ENCODE assay signal across 14 cellular contexts in genomic region chr18:11963991-11964484, GRCh38. TPM values are rescaled to one million over a fixed set of nuclear protein-coding genes. Genes with fewer than 3 reads are reported as not detected.
DNase-seq lines count a peak whose midpoint lies in the region; ATAC-seq, FAIRE-seq and TF ChIP-seq lines count a peak whose summit lies in the region.
"Had no signal": no experiment of that assay in that cellular context is flagged by ENCODE, and none has a peak within 500 bp of the region (broad histone marks: within the 10 kb centered on the region; RNA-seq: fewer than 3 reads in every experiment).

No MANE protein-coding gene starts in this region.

- CTCF ChIA-PET in IMR-90 (lab: Yijun Ruan, JAX): interaction anchor here (0.6 to 1.1 kb wide), 2 partner anchors 10 to 15 kb away, joined by 3 to 4 read pairs; no protein-coding TSS in a partner anchor

- peak overlapping the region; percentile 79 to 81 for H4K8ac ChIP-seq in IMR-90 (ENCODE audit: low read depth in 2 of 2, low read length in 2 of 2)

- H3K36me3 ChIP-seq in IMR-90 (ENCODE audit: control insufficient read depth, insufficient read depth, low read length): no peaks in the 10 kb centered on the region
- H3K36me3 ChIP-seq in pancreas: no peaks in the 10 kb centered on the region
- H3K36me3 ChIP-seq: HAP-1 had no signal

- TF ChIP-seq CTCF in IMR-90 (conservative IDR thresholded peaks at IDR 0.05; ENCODE audit: low read depth, low read length) (peak; percentile 46), pancreas (IDR thresholded peaks at IDR 0.05) (no peak)

- H3K27me3 ChIP-seq in IMR-90 (ENCODE audit: control insufficient read depth, insufficient read depth, low read length) (no peaks in the 10 kb centered on the region), pancreas (no peaks in the 10 kb centered on the region)

- no peak for TF ChIP-seq POLR2A in IMR-90 (IDR thresholded peaks at IDR 0.05; ENCODE audit: low read depth, low read length)

- H2BK15ac ChIP-seq in IMR-90 (ENCODE audit: low read depth, low read length): peak overlapping the region; percentile 73; the same call in 2 of the 3 replicates

- H2BK20ac ChIP-seq in IMR-90 (ENCODE audit: low read depth, low read length): peak overlapping the region; percentile 92

- intact Hi-C loops in IMR-90 (cut with micrococcal nuclease): no loop called here
- intact Hi-C loops in pancreas (cut with DNase I): no loop called here

- peak overlapping the region; percentile 86 for H2BK5ac ChIP-seq in IMR-90 (ENCODE audit: low read depth, low read length, poor library complexity, severe bottlenecking)

- H4K20me1 ChIP-seq in IMR-90 (ENCODE audit: insufficient read depth, low read length): no peaks in the 10 kb centered on the region

- H3K9me3 ChIP-seq in IMR-90 (ENCODE audit: control insufficient read depth, insufficient read depth, low read length) (no peaks in the 10 kb centered on the region), pancreas (no peaks in the 10 kb centered on the region)
- H3K9me3 ChIP-seq: HAP-1 had no signal

- H3K9ac ChIP-seq in IMR-90 (ENCODE audit: low read depth, low read length): peak overlapping the region; percentile 49

- dilution Hi-C loops in IMR-90 (cut with HindIII; ENCODE audit: low sequenced_read_pairs, unreplicated experiment): no loop called here

- H4K5ac ChIP-seq in IMR-90 (ENCODE audit: low read depth, low read length): peak overlapping the region; percentile 85

- in situ Hi-C loops in IMR-90 (cut with MboI; ENCODE audit: low sequenced_read_pairs): no loop called here

- BruUV-seq in IMR-90 (replicated peaks; lab: Mats Ljungman, UMichigan): no TSS peak

- POLR2A ChIA-PET in IMR-90 (lab: Charles Lee; ENCODE audit: unreplicated experiment): no interaction called here

- H2AK5ac ChIP-seq in IMR-90 (ENCODE audit: low read depth, low read length): peak overlapping the region; percentile 86

- peak overlapping the region; percentile 53 for H3K4ac ChIP-seq in IMR-90 (ENCODE audit: low read depth, low read length)

- H3K4me2 ChIP-seq in IMR-90 (ENCODE audit: low read depth, low read length): 0 out of 2 replicates have a peak overlapping the region, but pooled peaks have one; percentile 16

- H3K18ac ChIP-seq in IMR-90 (ENCODE audit: low read depth, low read length): peak overlapping the region; percentile 81

- FAIRE-seq in pancreas (lab: Jason Lieb, UNC): peak; percentile 26

- DNase-seq in ELR (ENCODE audit: low read depth): peak; percentile 46
- peak; percentile 79 for DNase-seq in IMR-90
- DNase-seq in pancreas: no peak
- no peak for DNase-seq in OCI-M1 (lab: John Stamatoyannopoulos, UW)
- no peak for DNase-seq in MV-4-11 (lab: John Stamatoyannopoulos, UW)
- DNase-seq in superior temporal gyrus (ENCODE audit: extremely low spot score): no peak
- DNase-seq in effector CD8-positive, alpha-beta T cell (lab: John Stamatoyannopoulos, UW): no peak
- DNase-seq: DND-41; kidney glomerular epithelial cell; NCI-H1048; nucleus accumbens; stimulated activated CD4-positive, alpha-beta T cell treated with anti-CD3 and anti-CD28 coated beads, Interleukin-4, amount 100 ng/mL, for 1 hour had no signal

- peak; percentile 89 for ATAC-seq in IMR-90 (ENCODE audit: low read depth)
- peak; percentile 38 for ATAC-seq in esophagus mucosa
- no peak for ATAC-seq in pancreas

- peak overlapping the region; percentile 99 for H3K27ac ChIP-seq in IMR-90 (ENCODE audit: insufficient read depth, low read length)
- no peak overlapping the region for H3K27ac ChIP-seq in pancreas

- no peak overlapping the region; the same call in 1 of the 2 replicates for H3K23ac ChIP-seq in IMR-90 (ENCODE audit: low read depth, low read length)

- H3K4me3 ChIP-seq in IMR-90 (ENCODE audit: insufficient read depth, low read depth, low read length) (no peak overlapping the region), pancreas (no peak overlapping the region)
- H3K4me3 ChIP-seq: HAP-1 had no signal

- peak overlapping the region; percentile 64; the same call in 1 of the 2 replicates for H3K14ac ChIP-seq in IMR-90 (replicated peaks; ENCODE audit: low read depth, low read length)

- peak; percentile 47 for TF ChIP-seq RAD21 in IMR-90 (IDR thresholded peaks at IDR 0.05; ENCODE audit: low read length)

- peak overlapping the region; percentile 91 for H4K91ac ChIP-seq in IMR-90 (ENCODE audit: insufficient read depth, low read depth, low read length)

- peaks cover 11% of the 10 kb centered on the region for H3K4me1 ChIP-seq in IMR-90 (ENCODE audit: control insufficient read depth, insufficient read depth, low read length)
- H3K4me1 ChIP-seq in pancreas: no peaks in the 10 kb centered on the region

- peak overlapping the region; percentile 6 for H2AK9ac ChIP-seq in IMR-90 (replicated peaks; ENCODE audit: low read depth, low read length, poor library complexity)

- peak overlapping the region; percentile 9 for H2AFZ ChIP-seq in IMR-90 (replicated peaks; ENCODE audit: low read length, poor library complexity)

- H3K9me1 ChIP-seq in IMR-90 (ENCODE audit: insufficient read depth, low read length): no peaks in the 10 kb centered on the region

- H2BK120ac ChIP-seq in IMR-90 (ENCODE audit: low read depth, low read length): peak overlapping the region; percentile 91

- H3K79me1 ChIP-seq in IMR-90 (ENCODE audit: low read depth in 1 of 2, low read length in 2 of 2): no peaks in the 10 kb centered on the region

- peak overlapping the region; percentile 40 for H3K56ac ChIP-seq in IMR-90 (ENCODE audit: extremely low read depth, insufficient read depth, low read length)

- no CpG with 5 or more reads among the region's 3 CpGs for WGBS in IMR-90 (ENCODE audit: extremely low coverage in 2 of 2, insufficient read length in 1 of 2), 2 experiments
- WGBS in pancreas, 2 donors: 79 to 82% methylated on average over 3 of the region's 3 CpGs

TF ChIP-seq in IMR-90, 13 proteins besides CTCF, POLR2A, EP300 and RAD21:
- no peak for TF ChIP-seq RFX5 (IDR thresholded peaks at IDR 0.05; ENCODE audit: low read depth, low read length)
- no peak for TF ChIP-seq FOS (IDR thresholded peaks at IDR 0.05; ENCODE audit: low read depth, low read length)
- peak; percentile 37 for TF ChIP-seq SMC3 (IDR thresholded peaks at IDR 0.05; ENCODE audit: low read depth, low read length)
- no peak for TF ChIP-seq MXI1 (IDR thresholded peaks at IDR 0.05; ENCODE audit: borderline replicate concordance, low read depth, low read length)
- TF ChIP-seq CEBPB (IDR thresholded peaks at IDR 0.05; ENCODE audit: low read depth, low read length): peak; percentile 57
- no peak for TF ChIP-seq NFE2L2 (IDR thresholded peaks at IDR 0.05; ENCODE audit: low read depth, low read length)
- TF ChIP-seq, protein P1, sequence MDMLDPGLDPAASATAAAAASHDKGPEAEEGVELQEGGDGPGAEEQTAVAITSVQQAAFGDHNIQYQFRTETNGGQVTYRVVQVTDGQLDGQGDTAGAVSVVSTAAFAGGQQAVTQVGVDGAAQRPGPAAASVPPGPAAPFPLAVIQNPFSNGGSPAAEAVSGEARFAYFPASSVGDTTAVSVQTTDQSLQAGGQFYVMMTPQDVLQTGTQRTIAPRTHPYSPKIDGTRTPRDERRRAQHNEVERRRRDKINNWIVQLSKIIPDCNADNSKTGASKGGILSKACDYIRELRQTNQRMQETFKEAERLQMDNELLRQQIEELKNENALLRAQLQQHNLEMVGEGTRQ (IDR thresholded peaks at IDR 0.05; ENCODE audit: low read depth, low read length): no peak
- TF ChIP-seq BHLHE40 (IDR thresholded peaks at IDR 0.05; ENCODE audit: low read depth, low read length): 0 out of 2 replicates have a peak, but pooled peaks have one; percentile 5
- no peak for TF ChIP-seq MAZ (IDR thresholded peaks at IDR 0.05; ENCODE audit: borderline replicate concordance, low read depth, low read length)

RNA-seq across cellular contexts. Expression of gene IMPA2, which starts 17.3 kb away (rescaled TPM):
- total RNA-seq in IMR-90 (2012; rRNA removed) (4.7 and 5.4 TPM in 2 replicates), esophagus mucosa (140 TPM), pancreas (100 to 1,000 TPM; 140 to 286 (median 208) TPM)
- polyA plus RNA-seq in IMR-90 (2012; rRNA removed) (4.7 and 5.5 TPM in 2 replicates), pancreas (100 to 1,000 TPM in 1 of 2 donors, 10 to 100 TPM in 1; 93.5 to 130 TPM)
- 8.4 and 12.8 TPM in 2 replicates for polyA plus RNA-seq in IMR-90 (2012; cell fraction: cytosol; rRNA removed)
- polyA plus RNA-seq in IMR-90 (2012; cell fraction: nucleus; rRNA removed; ENCODE audit: low replicate concordance): 24.6 and 26.9 TPM in 2 replicates

RNA-seq across cellular contexts. Expression of gene MPPE1, which starts 55.9 kb away (rescaled TPM):
- total RNA-seq in IMR-90 (2012; rRNA removed) (13.8 and 22.5 TPM in 2 replicates), esophagus mucosa (25.7 TPM), pancreas (10 to 100 TPM; 20.7 to 30.4 (median 24.8) TPM)
- polyA plus RNA-seq in IMR-90 (2012; rRNA removed) (18.9 and 19.9 TPM in 2 replicates), pancreas (10 to 100 TPM; 24.8 to 43.2 TPM)
- 9.7 and 11.8 TPM in 2 replicates for polyA plus RNA-seq in IMR-90 (2012; cell fraction: cytosol; rRNA removed)
- polyA plus RNA-seq in IMR-90 (2012; cell fraction: nucleus; rRNA removed; ENCODE audit: low replicate concordance): 35.3 and 50.2 TPM in 2 replicates

Comparison
In these comparisons a context has a peak if more than half of its experiments do, and no peak if none do; other contexts are left out.
1. DNase-seq: peak in ELR (single experiment) and IMR-90 (single experiment); none in pancreas (0 of 6), OCI-M1 (single experiment), MV-4-11 (single experiment), superior temporal gyrus (single experiment) and effector CD8-positive, alpha-beta T cell (single experiment).
2. ATAC-seq: peak in IMR-90 (single experiment) and esophagus mucosa (single experiment); none in pancreas (0 of 4).
3. RNA of gene IMPA2, which starts 17.3 kb away (total RNA-seq): 140 to 286 TPM in pancreas and 140 TPM in esophagus mucosa (single experiment); 4.7 to 5.4 TPM in IMR-90; every median in the first group is over 10 times any median in the second.